In the genomic region with DNA sequence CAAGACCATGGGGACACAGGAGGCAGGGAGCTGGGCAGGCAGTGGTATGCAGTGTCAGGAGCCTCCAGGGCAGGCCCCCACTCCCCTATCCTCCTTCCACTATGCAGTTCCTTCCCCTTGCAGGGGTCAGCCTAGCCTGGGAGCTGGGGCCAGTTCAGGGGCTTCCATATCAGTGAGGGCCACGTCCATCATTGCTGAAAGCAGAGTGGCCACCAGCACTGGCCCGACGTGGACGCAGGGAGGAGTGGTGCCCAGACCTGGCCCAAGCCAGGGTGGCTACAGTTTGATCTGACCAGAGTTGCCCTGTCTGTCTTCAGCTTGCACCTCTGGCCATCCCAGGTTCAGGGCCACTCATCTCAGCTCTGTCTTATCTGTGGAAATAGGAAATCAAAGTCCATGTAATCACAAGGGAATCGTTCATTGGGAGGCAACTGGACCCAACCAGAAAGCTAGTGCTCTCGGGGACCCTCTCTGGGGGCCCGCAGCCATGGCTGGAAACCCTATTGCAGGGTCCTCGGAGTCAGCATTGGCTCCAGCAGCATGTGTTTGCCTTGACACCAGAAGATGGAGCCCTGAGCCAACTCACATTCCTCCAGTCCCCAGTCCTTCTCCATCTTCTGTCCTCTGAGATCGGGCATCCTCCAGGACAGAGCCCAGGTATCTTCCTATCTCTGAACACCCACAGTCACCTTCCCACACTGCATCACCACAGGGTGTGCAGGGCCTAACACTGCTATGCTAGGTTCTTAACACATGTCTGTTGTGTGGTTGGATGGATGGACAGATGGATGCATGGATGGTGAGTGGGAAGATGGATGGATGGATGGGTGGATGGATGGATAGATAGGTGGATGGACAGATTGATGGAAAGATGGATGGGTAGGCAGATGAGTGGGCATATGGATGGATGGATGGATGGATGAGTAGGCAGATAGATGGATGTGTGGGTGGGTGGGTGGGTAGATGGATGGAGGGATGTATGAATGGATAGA, we compare ENCODE assay signal across 19 cellular contexts.
DNase-seq lines count a peak whose midpoint lies in the region; ATAC-seq and TF ChIP-seq lines count a peak whose summit lies in the region.
"Had no signal": no experiment of that assay in that cellular context is flagged by ENCODE, and none has a peak within 500 bp of the region (broad histone marks: within the 10 kb centered on the region; RNA-seq: fewer than 3 reads in every experiment).

No MANE protein-coding gene starts in this region.

- H3K4me3 ChIP-seq in neuronal stem cell (ENCODE audit: low read length in 2 of 2), result no peak overlapping the region
- H3K4me3 ChIP-seq: SK-N-MC, tibial artery had no signal

- H2BK12ac ChIP-seq in neuronal stem cell (ENCODE audit: low read length), result no peak overlapping the region

- H2AFZ ChIP-seq in neuronal stem cell (ENCODE audit: low read length), result no peak overlapping the region

- H2AK5ac ChIP-seq in neuronal stem cell (ENCODE audit: low read depth, low read length), result peak overlapping the region; percentile 8

- no peaks in the 10 kb centered on the region for H3K36me3 ChIP-seq in neuronal stem cell (replicated peaks in 1 of 2; ENCODE audit: control insufficient read depth in 2 of 2, insufficient read depth in 2 of 2, low read length in 2 of 2)
- H3K36me3 ChIP-seq: tibial artery had no signal

- WGBS in neuronal stem cell (ENCODE audit: extremely low coverage in 2 of 2, insufficient read length in 2 of 2, insufficient replicate concordance in 1 of 2), 2 donors, result no CpG with 5 or more reads among the region's 9 CpGs

- H3K23ac ChIP-seq in neuronal stem cell (ENCODE audit: low read depth, low read length, poor library complexity), result no peak overlapping the region

- no peaks in the 10 kb centered on the region for H3K79me1 ChIP-seq in neuronal stem cell (ENCODE audit: low read depth, low read length)

- no peak overlapping the region for H3K9ac ChIP-seq in neuronal stem cell (ENCODE audit: low read depth, low read length, poor library complexity)

- no peak overlapping the region for H3K4me2 ChIP-seq in neuronal stem cell (ENCODE audit: insufficient read depth, low read length, poor library complexity, severe bottlenecking)

- CTCF ChIA-PET in GM10248 (lab: Yijun Ruan, JAX), result interaction anchor here (1.7 kb wide), 1 partner anchor 57 kb away, joined by 5 read pairs; no protein-coding TSS in a partner anchor

- peaks cover 0 to 4% of the 10 kb centered on the region in 2 donors for H3K9me3 ChIP-seq in neuronal stem cell (replicated peaks in 1 of 2; ENCODE audit: control insufficient read depth in 2 of 2, insufficient read depth in 1 of 2, low read depth in 1 of 2, low read length in 2 of 2)
- H3K9me3 ChIP-seq: tibial artery had no signal

- ATAC-seq in HG03175 (IDR thresholded peaks at IDR 0.05; ENCODE audit: unreplicated experiment), result no peak
- ATAC-seq: activated CD8-positive, alpha-beta T cell treated with anti-CD3 and anti-CD28 coated beads for 36 hours; HCT116; PC-3 had no signal

- H4K91ac ChIP-seq in neuronal stem cell (ENCODE audit: low read depth, low read length, poor library complexity), result no peak overlapping the region

- H2BK15ac ChIP-seq in neuronal stem cell (ENCODE audit: low read length), result no peak overlapping the region

- H2BK120ac ChIP-seq in neuronal stem cell (ENCODE audit: low read depth, low read length), result no peak overlapping the region

- H3K18ac ChIP-seq in neuronal stem cell (ENCODE audit: low read length), result peak overlapping the region; percentile 25

- peaks cover 0 to 3% (median 0%) of the 10 kb centered on the region in 3 experiments for H3K27me3 ChIP-seq in neuronal stem cell (ENCODE audit: control insufficient read depth in 3 of 3, insufficient read depth in 3 of 3, low read depth in 1 of 3, low read length in 3 of 3)

- POLR2A ChIA-PET in GM10248 (lab: Yijun Ruan, JAX), result no interaction called here

- DNase-seq in GM10248 (ENCODE audit: extremely low spot score) (no peak), cerebellum (ENCODE audit: low spot score) (peak; percentile 72), neuronal stem cell (ENCODE audit: low spot score) (no peak), RKO (ENCODE audit: low spot score) (no peak), cerebellar nuclear complex (lab: John Stamatoyannopoulos, UW) (no peak)
- DNase-seq: activated B cell treated with CpG ODN at 0.5 μM for 24 hours; activated CD8-positive, alpha-beta T cell treated with anti-CD3 and anti-CD28 coated beads for 36 hours; activated naive CD4-positive, alpha-beta T cell treated with anti-CD3 and anti-CD28 coated beads for 36 hours; CD8-positive, alpha-beta memory T cell; foreskin melanocyte; islet precursor cell; NCI-H1417 treated with DMSO at 0.1 percent for 48 hours; NCI-H82; PC-3; tibial artery had no signal

- H3K4me1 ChIP-seq in neuronal stem cell (ENCODE audit: control insufficient read depth in 2 of 2, insufficient read depth in 1 of 2, low read depth in 1 of 2, low read length in 2 of 2), result peaks cover 0 to 2% of the 10 kb centered on the region in 2 donors
- H3K4me1 ChIP-seq: tibial artery had no signal

- TF ChIP-seq CTCF in GM10248 (IDR thresholded peaks at IDR 0.05; ENCODE audit: control extremely low read depth, extremely low read depth, low read depth, missing control alignments) (peak; percentile 6), LNCAP (IDR thresholded peaks at IDR 0.05) (peak; percentile 38)

- no peak overlapping the region for H2BK5ac ChIP-seq in neuronal stem cell (ENCODE audit: low read length)

- no peak overlapping the region for H4K8ac ChIP-seq in neuronal stem cell (ENCODE audit: low read depth, low read length)

- no peak overlapping the region for H3K4ac ChIP-seq in neuronal stem cell (ENCODE audit: low read length)

- no peak overlapping the region for H3K27ac ChIP-seq in neuronal stem cell (replicated peaks; ENCODE audit: low read length)
- H3K27ac ChIP-seq: SK-N-MC, tibial artery had no signal

- peak overlapping the region; percentile 94 for H3K14ac ChIP-seq in neuronal stem cell (ENCODE audit: low read length)
